ENCODE assay signal across 20 cellular contexts in the genomic region with DNA sequence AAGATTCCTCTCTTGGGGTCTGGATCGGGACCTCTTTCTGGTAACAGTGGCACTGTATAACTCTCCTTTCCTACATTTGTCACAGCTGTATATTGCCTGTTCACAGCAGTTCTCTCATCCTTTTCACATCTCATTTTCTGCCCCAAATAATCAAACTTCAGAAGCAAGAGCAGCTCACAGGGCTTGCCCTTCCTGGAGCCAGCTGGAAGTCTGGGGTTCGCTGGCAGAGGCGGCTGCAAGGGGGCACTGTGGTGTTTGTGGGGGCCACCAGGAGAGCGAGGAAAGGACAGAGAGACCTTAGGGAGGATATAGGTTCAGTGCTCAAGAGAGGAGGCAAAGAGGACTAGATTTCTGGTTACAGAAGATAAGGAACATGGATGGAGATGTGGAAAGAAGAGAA.
"Had no signal": no experiment of that assay in that cellular context is flagged by ENCODE, and none has a peak within 500 bp of the region (broad histone marks: within the 10 kb centered on the region; RNA-seq: fewer than 3 reads in every experiment).

No MANE protein-coding gene starts in this region.

- H3K36me3 Mint-ChIP-seq: mesothelial cell of epicardium had no signal

- ATAC-seq: gastrocnemius medialis, heart right ventricle, left cardiac atrium, left lung, left ventricle myocardium superior, lower lobe of right lung had no signal

- H3K4me3 Mint-ChIP-seq: mesothelial cell of epicardium had no signal

- H3K4me1 Mint-ChIP-seq: mesothelial cell of epicardium had no signal

- DNase-seq: dermis blood vessel endothelial cell; dorsolateral prefrontal cortex; effector CD4-positive, alpha-beta T cell; effector memory CD4-positive, alpha-beta T cell; esophagus squamous epithelium; foreskin fibroblast; foreskin melanocyte; gastrocnemius medialis; glutamatergic neuron; head of caudate nucleus; heart right ventricle; hippocampal formation; left cardiac atrium; left lung; left ventricle myocardium superior; lower lobe of right lung; mesenchymal stem cell; mucosa of descending colon had no signal

- H3K9me3 ChIP-seq: esophagus squamous epithelium, gastrocnemius medialis, lower lobe of right lung, mucosa of descending colon had no signal

- H3K27ac Mint-ChIP-seq: mesothelial cell of epicardium had no signal

- H3K27ac ChIP-seq: coronary artery, dorsolateral prefrontal cortex, esophagus squamous epithelium, gastrocnemius medialis, heart right ventricle, left lung, lower lobe of right lung had no signal

- H3K27me3 ChIP-seq: dorsolateral prefrontal cortex, esophagus squamous epithelium, gastrocnemius medialis, heart right ventricle, left lung had no signal

- H3K4me1 ChIP-seq: esophagus squamous epithelium, gastrocnemius medialis, left lung, lower lobe of right lung had no signal

- H3K4me3 ChIP-seq: coronary artery, dorsolateral prefrontal cortex, esophagus squamous epithelium, gastrocnemius medialis, heart right ventricle, left lung, lower lobe of right lung, mucosa of descending colon had no signal

- H3K36me3 ChIP-seq: esophagus squamous epithelium, gastrocnemius medialis, heart right ventricle, left lung, lower lobe of right lung had no signal
